ENCODE assay signal across 8 cellular contexts in the genomic region with DNA sequence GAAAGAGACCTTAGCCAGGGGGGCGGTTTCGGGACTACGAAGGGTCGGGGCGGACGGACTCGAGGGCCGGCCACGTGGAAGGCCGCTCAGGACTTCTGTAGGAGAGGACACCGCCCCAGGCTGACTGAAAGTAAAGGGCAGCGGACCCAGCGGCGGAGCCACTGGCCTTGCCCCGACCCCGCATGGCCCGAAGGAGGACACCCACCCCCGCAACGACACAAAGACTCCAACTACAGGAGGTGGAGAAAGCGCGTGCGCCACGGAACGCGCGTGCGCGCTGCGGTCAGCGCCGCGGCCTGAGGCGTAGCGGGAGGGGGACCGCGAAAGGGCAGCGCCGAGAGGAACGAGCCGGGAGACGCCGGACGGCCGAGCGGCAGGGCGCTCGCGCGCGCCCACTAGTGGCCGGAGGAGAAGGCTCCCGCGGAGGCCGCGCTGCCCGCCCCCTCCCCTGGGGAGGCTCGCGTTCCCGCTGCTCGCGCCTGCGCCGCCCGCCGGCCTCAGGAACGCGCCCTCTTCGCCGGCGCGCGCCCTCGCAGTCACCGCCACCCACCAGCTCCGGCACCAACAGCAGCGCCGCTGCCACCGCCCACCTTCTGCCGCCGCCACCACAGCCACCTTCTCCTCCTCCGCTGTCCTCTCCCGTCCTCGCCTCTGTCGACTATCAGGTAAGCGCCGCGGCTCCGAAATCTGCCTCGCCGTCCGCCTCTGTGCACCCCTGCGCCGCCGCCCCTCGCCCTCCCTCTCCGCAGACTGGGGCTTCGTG. TPM values are rescaled to one million over a fixed set of nuclear protein-coding genes. Genes with fewer than 3 reads are reported as not detected.
A peak's percentile ranks its signal among the peaks of the same experiment; 100 is the strongest.
DNase-seq lines count a peak whose midpoint lies in the region; ATAC-seq, FAIRE-seq and TF ChIP-seq lines count a peak whose summit lies in the region.

A gene (plus strand): TSS at position 533 of the 763 bp plus-strand sequence. CDS start 67,784 bp downstream, outside the sequence.

- H3K9me1 ChIP-seq in keratinocyte (ENCODE audit: control insufficient read depth, extremely low read depth, insufficient read depth, low read length), result no peaks in the 10 kb centered on the region

- H3K36me3 ChIP-seq in keratinocyte (ENCODE audit: control insufficient read depth in 2 of 2, extremely low read depth in 1 of 2, insufficient read depth in 2 of 2, low read length in 2 of 2), result no peaks in the 10 kb centered on the region

- H3K27me3 ChIP-seq in keratinocyte (ENCODE audit: control insufficient read depth, extremely low read depth, insufficient read depth, low read length), result peaks cover 51% of the 10 kb centered on the region

- FAIRE-seq in keratinocyte (lab: Jason Lieb, UNC), result no peak

- peak; percentile 97 for DNase-seq in GM10248 (ENCODE audit: extremely low spot score)
- DNase-seq in NCI-H2227 treated with DMSO at 0.1 percent for 48 hours (lab: John Stamatoyannopoulos, UW), result peak; percentile 96
- peak; percentile 70 for DNase-seq in activated CD4-positive, alpha-beta T cell treated with anti-CD3 and anti-CD28 coated beads for 1 hour
- peak; percentile 98 for DNase-seq in cerebellum (ENCODE audit: low spot score)
- DNase-seq in keratinocyte (ENCODE audit: low read depth, low spot score), result peak; percentile 15
- peak; percentile 69 to 70 for DNase-seq in stimulated activated CD4-positive, alpha-beta T cell treated with anti-CD3 and anti-CD28 coated beads, Interleukin-12 subunit alpha, Interleukin-12 subunit beta, amount 100 ng/mL, for 24 hours (ENCODE audit: low read depth in 2 of 2)

- CTCF ChIA-PET in GM10248 (lab: Yijun Ruan, JAX), result interaction anchor here (0.6 to 1.3 kb wide), 5 partner anchors 11 to 30 kb away, joined by 3 to 5 read pairs (median 3); no protein-coding TSS in a partner anchor

- H4K20me1 ChIP-seq in keratinocyte (ENCODE audit: control insufficient read depth, extremely low read depth, insufficient read depth, low read length), result peaks cover under 1% of the 10 kb centered on the region

- peak; percentile 79 for ATAC-seq in HG03097 (IDR thresholded peaks at IDR 0.05; ENCODE audit: low FRiP score, unreplicated experiment)
- no peak for ATAC-seq in GM21528 (IDR thresholded peaks at IDR 0.05; ENCODE audit: low FRiP score, unreplicated experiment)

- H3K9ac ChIP-seq in keratinocyte (ENCODE audit: control insufficient read depth, extremely low read depth, insufficient read depth, low read length), result peak within 1 kb of the TSS; percentile 63

- H3K79me2 ChIP-seq in keratinocyte (ENCODE audit: control insufficient read depth, insufficient read depth, low read length), result no peaks in the 10 kb centered on the region

- no peaks in the 10 kb centered on the region for H3K9me3 ChIP-seq in keratinocyte (ENCODE audit: control insufficient read depth, low read depth, low read length)

- peak; percentile 93 for TF ChIP-seq CTCF in GM10248 (IDR thresholded peaks at IDR 0.05; ENCODE audit: control extremely low read depth, extremely low read depth, low read depth, missing control alignments)
- peak; percentile 41 to 84 (median 83) for TF ChIP-seq CTCF in keratinocyte (optimal IDR thresholded peaks at IDR 0.05 in 1 of 3, IDR thresholded peaks at IDR 0.05 in 1 of 3, conservative IDR thresholded peaks at IDR 0.05 in 1 of 3; ENCODE audit: extremely low read depth in 1 of 3, insufficient read depth in 2 of 3, low read length in 3 of 3)

- dilution Hi-C loops in keratinocyte (cut with MboI; ENCODE audit: extremely low pct_ligation_motif_present, low sequenced_read_pairs), result no loop called here

- H3K4me1 ChIP-seq in keratinocyte (ENCODE audit: control insufficient read depth, extremely low read depth, insufficient read depth, low read length), result peaks cover 10% of the 10 kb centered on the region

- POLR2A ChIA-PET in GM10248 (lab: Yijun Ruan, JAX), result no interaction called here

- H3K4me3 ChIP-seq in keratinocyte (ENCODE audit: control insufficient read depth in 2 of 3, extremely low read depth in 1 of 3, insufficient read depth in 2 of 3, low read depth in 1 of 3, low read length in 3 of 3), result peak within 1 kb of the TSS; percentile 50 to 71 (median 64)

- peak within 1 kb of the TSS; percentile 90 for H2AFZ ChIP-seq in keratinocyte (ENCODE audit: control insufficient read depth, low read length)

- H3K27ac ChIP-seq in keratinocyte (ENCODE audit: control insufficient read depth, insufficient read depth, low read length), result no peak within 1 kb of the TSS

- peak within 1 kb of the TSS; percentile 81 for H3K4me2 ChIP-seq in keratinocyte (ENCODE audit: control insufficient read depth, extremely low read depth, insufficient read depth, low read depth, low read length)

RNA-seq across cellular contexts. Expression of the gene that starts here (rescaled TPM):
- total RNA-seq in cerebellum, result 90.3 TPM
- 0.08 to 0.15 TPM (median 0.10 TPM) in 3 replicates for polyA plus RNA-seq in keratinocyte
- polyA plus RNA-seq in keratinocyte (2011; ENCODE audit: low read depth), result 0.46 TPM
- polyA plus RNA-seq in keratinocyte (2011; cell fraction: cytosol; rRNA removed), result 0.17 and 0.21 TPM in 2 replicates
- 0.24 and 0.63 TPM in 2 replicates for polyA plus RNA-seq in keratinocyte (2011; cell fraction: nucleus; rRNA removed)
- 0.16 and 0.24 TPM in 2 replicates for polyA plus RNA-seq in keratinocyte (2012; ENCODE audit: low replicate concordance)
- 0.13 to 0.26 TPM (median 0.20 TPM) in 3 replicates for polyA minus RNA-seq in keratinocyte
- not detected for polyA minus RNA-seq in keratinocyte (2011; cell fraction: cytosol; rRNA and poly(A)+ RNA removed)
- 0.32 and 0.54 TPM in 2 replicates for polyA minus RNA-seq in keratinocyte (2011; cell fraction: nucleus; rRNA and poly(A)+ RNA removed)

Comparison
In these comparisons a context has a peak if more than half of its experiments do, and no peak if none do; other contexts are left out.
1. Peak in DNase-seq, H3K4me3 ChIP-seq, H3K9ac ChIP-seq and H3K4me2 ChIP-seq in keratinocyte; RNA of the gene not detected or under 1 TPM.
2. DNase-seq: peak in every context shown above with its lines; median percentile 98 in cerebellum; 97 in GM10248; 96 in NCI-H2227 treated with DMSO at 0.1 percent for 48 hours; 70 in activated CD4-positive, alpha-beta T cell treated with anti-CD3 and anti-CD28 coated beads for 1 hour; 70 in stimulated activated CD4-positive, alpha-beta T cell treated with anti-CD3 and anti-CD28 coated beads, Interleukin-12 subunit alpha, Interleukin-12 subunit beta, amount 100 ng/mL, for 24 hours; 15 in keratinocyte.